Comparison of ENCODE assay signal across 8 cellular contexts in genomic region chr2:74690571-74690970, GRCh38. TPM values are rescaled to one million over a fixed set of nuclear protein-coding genes. Genes with fewer than 3 reads are reported as not detected.
A peak's percentile ranks its signal among the peaks of the same experiment; 100 is the strongest.
DNase-seq lines count a peak whose midpoint lies in the region; ATAC-seq and TF ChIP-seq lines count a peak whose summit lies in the region.

No MANE protein-coding gene starts in this region.

- peak; percentile 74 for ATAC-seq in GM18861 (IDR thresholded peaks at IDR 0.05; ENCODE audit: unreplicated experiment)
- ATAC-seq in HG03432 (IDR thresholded peaks at IDR 0.05; ENCODE audit: unreplicated experiment): peak; percentile 85
- peak; percentile 55 for ATAC-seq in stimulated activated naive CD8-positive, alpha-beta T cell treated with anti-CD3 and anti-CD28 coated beads, Interleukin-15, Interleukin-2, amounts not matched to agents 100 U/mL and 50 U/mL, for 24 hours

- H3K4me3 Mint-ChIP-seq in brain: no peak overlapping the region

- H3K9me3 Mint-ChIP-seq in brain: peaks cover 0 to 3% (median 0%) of the 10 kb centered on the region in 5 experiments

- H3K27ac Mint-ChIP-seq in brain: no peak overlapping the region

- in situ Hi-C loops in Caki2 (cut with HindIII; ENCODE audit: low pct_unique_long_range_greater_than_20kb, low sequenced_read_pairs): no loop called here

- peaks cover 7% of the 10 kb centered on the region for H3K36me3 Mint-ChIP-seq in brain

- DNase-seq in Caki2 (ENCODE audit: low read depth): peak; percentile 40
- peak; percentile 45 for DNase-seq in NCI-H69 (lab: John Stamatoyannopoulos, UW)
- peak; percentile 76 for DNase-seq in iPS-NIHi7 (ENCODE audit: extremely low spot score)
- peak; percentile 7 for DNase-seq in stimulated activated naive CD8-positive, alpha-beta T cell treated with anti-CD3 and anti-CD28 coated beads, Interleukin-15, Interleukin-2, amounts not matched to agents 100 U/mL and 50 U/mL, for 24 hours
- no peak for DNase-seq in activated gamma-delta T cell treated with Interleukin-2 at 50 U/mL for 16 hours

- H3K27me3 Mint-ChIP-seq in brain: peaks cover 18% of the 10 kb centered on the region

- TF ChIP-seq CTCF in brain (conservative IDR thresholded peaks at IDR 0.05): peak; percentile 83 to 84

- H3K4me1 Mint-ChIP-seq in brain: no peaks in the 10 kb centered on the region

RNA-seq across cellular contexts. Expression of gene SEMA4F, which starts 36.5 kb away (rescaled TPM):
- 4.7 and 7.6 TPM in 2 replicates for total RNA-seq in Caki2 (2014; rRNA removed; shearing (Covaris generic); ENCODE audit: low replicate concordance)
- 7.3 TPM for polyA plus RNA-seq in brain (ENCODE audit: insufficient read depth, low read depth, low replicate concordance)

RNA-seq across cellular contexts. Expression of gene M1AP, which starts 42.4 kb away (rescaled TPM):
- not detected in 2 replicates for total RNA-seq in Caki2 (2014; rRNA removed; shearing (Covaris generic); ENCODE audit: low replicate concordance)
- polyA plus RNA-seq in brain (ENCODE audit: insufficient read depth, low read depth, low replicate concordance): 0.19 TPM
